In genomic region chr11:91997178-91997577, GRCh38 we compare ENCODE assay signal across 28 cellular contexts.
DNase-seq lines count a peak whose midpoint lies in the region; ATAC-seq and TF ChIP-seq lines count a peak whose summit lies in the region.
"Had no signal": no experiment of that assay in that cellular context is flagged by ENCODE, and none has a peak within 500 bp of the region (broad histone marks: within the 10 kb centered on the region; RNA-seq: fewer than 3 reads in every experiment).

No MANE protein-coding gene starts in this region.

- DNase-seq in DMS153 (lab: John Stamatoyannopoulos, UW), result peak; percentile 40
- peak; percentile 13 for DNase-seq in NCI-H146 treated with DMSO at 0.1 percent for 48 hours (lab: John Stamatoyannopoulos, UW; ENCODE audit: unreplicated experiment)
- peak; percentile 61 for DNase-seq in NCI-H510A (lab: John Stamatoyannopoulos, UW)
- no peak for DNase-seq in islet precursor cell
- DNase-seq: activated CD4-positive, alpha-beta T cell treated with anti-CD3 and anti-CD28 coated beads for 48 hours; activated naive CD8-positive, alpha-beta T cell treated with anti-CD3 and anti-CD28 coated beads, Interleukin-2, amount 50 U/mL, for 24 hours; activated T-cell treated with anti-CD3 and anti-CD28 coated beads, Interleukin-2, amount 50 U/mL, for 24 hours; central memory CD4-positive, alpha-beta T cell; foreskin keratinocyte; GOT3; heart right ventricle; HFFc6; Kasumi-1; mucosa of descending colon; NCI-H2171 treated with DMSO at 0.1 percent for 48 hours; ovary; PC-9; Right ventricle myocardium superior; stimulated activated CD4-positive, alpha-beta T cell treated with anti-CD3 and anti-CD28 coated beads, Interleukin-1b, Interleukin-23, amount 100 ng/mL, for 48 hours; stimulated activated CD8-positive, alpha-beta memory T cell treated with anti-CD3 and anti-CD28 coated beads, Interleukin-4, amount 100 ng/mL, for 48 hours; stimulated activated naive CD8-positive, alpha-beta T cell treated with anti-CD3 and anti-CD28 coated beads, Interleukin-15, amount 100 ng/mL, for 72 hours; WERI-Rb-1 had no signal

- no peak for ATAC-seq in GM21381 (IDR thresholded peaks at IDR 0.05; ENCODE audit: unreplicated experiment)
- no peak for ATAC-seq in HG03045 (IDR thresholded peaks at IDR 0.05; ENCODE audit: unreplicated experiment)
- ATAC-seq: activated naive CD8-positive, alpha-beta T cell treated with anti-CD3 and anti-CD28 coated beads, Interleukin-2, amount 50 U/mL, for 24 hours; foreskin keratinocyte; heart right ventricle; HepG2; mucosa of descending colon; natural killer cell treated with Interleukin-12 subunit alpha and Interleukin-12 subunit beta and Interleukin-15 and Interleukin-18, amount 100 ng/mL, for 72 hours; stimulated activated naive CD8-positive, alpha-beta T cell treated with anti-CD3 and anti-CD28 coated beads, Interleukin-15, amount 100 ng/mL, for 72 hours had no signal

- no peak for TF ChIP-seq CTCF in VCaP (conservative IDR thresholded peaks at IDR 0.05)

- H3K27ac ChIP-seq in VCaP, result peak overlapping the region; percentile 19; the same call in 1 of the 2 replicates
- H3K27ac ChIP-seq: esophagus muscularis mucosa, foreskin keratinocyte, heart right ventricle, ovary, PC-9, WERI-Rb-1 had no signal
